1 cellular context compared by ENCODE assay signal in genomic region chr1:23484253-23485001, GRCh38.
TF ChIP-seq lines count a peak whose summit lies in the region.

No MANE protein-coding gene starts in this region.

TF ChIP-seq in K562, 482 proteins besides CTCF, POLR2A, EP300 and RAD21 (continued from another document and continues in another):
- TF ChIP-seq E2F6 (IDR thresholded peaks at IDR 0.05; ENCODE audit: borderline replicate concordance in 1 of 2, extremely low read depth in 1 of 2, insufficient read depth in 1 of 2, insufficient read length in 1 of 2, low read depth in 1 of 2, low read length in 1 of 2, poor library complexity in 1 of 2, severe bottlenecking in 1 of 2) (peak; percentile 10 to 23), ZNF655 (CRISPR knock-in tag; IDR thresholded peaks at IDR 0.05) (no peak), KLF16 (IDR thresholded peaks at IDR 0.05) (no peak), ZNF408 (CRISPR knock-in tag; IDR thresholded peaks at IDR 0.05; ENCODE audit: low read depth) (no peak), ZC3H8 (IDR thresholded peaks at IDR 0.05) (no peak), SMARCB1 (IDR thresholded peaks at IDR 0.05; ENCODE audit: insufficient read length, low read depth) (no peak), IFI16 (CRISPR knock-in tag; IDR thresholded peaks at IDR 0.05) (no peak), POLR3G (IDR thresholded peaks at IDR 0.05; ENCODE audit: extremely low read depth, insufficient read length, insufficient replicate concordance) (no peak), ZNF609 (CRISPR knock-in tag; IDR thresholded peaks at IDR 0.05; ENCODE audit: borderline replicate concordance) (no peak), ASH1L (IDR thresholded peaks at IDR 0.05; ENCODE audit: borderline replicate concordance, low read depth, partially characterized antibody) (no peak), ZNF263 (CRISPR knock-in tag; IDR thresholded peaks at IDR 0.05; ENCODE audit: borderline replicate concordance) (no peak), SREBF1 (IDR thresholded peaks at IDR 0.05; ENCODE audit: borderline replicate concordance, low read depth, low read length) (no peak), RCOR1 (IDR thresholded peaks at IDR 0.05; ENCODE audit: borderline replicate concordance in 1 of 2, low read depth in 2 of 2, low read length in 2 of 2) (peak; percentile 55 to 98), FOSL1 (tag; conservative IDR thresholded peaks at IDR 0.05) (0 out of 2 replicates have a peak, but pooled peaks have one; percentile 25), GABPB2 (CRISPR knock-in tag; conservative IDR thresholded peaks at IDR 0.05) (no peak), ZNF280A (IDR thresholded peaks at IDR 0.05; ENCODE audit: low read depth, partially characterized antibody) (no peak), TEAD4 (IDR thresholded peaks at IDR 0.05; ENCODE audit: low read length) (no peak), TEAD4 (CRISPR knock-in tag; IDR thresholded peaks at IDR 0.05; ENCODE audit: borderline replicate concordance) (no peak), POLR2AphosphoS5 (IDR thresholded peaks at IDR 0.05; ENCODE audit: control insufficient read depth, insufficient read depth, low read depth, low read length) (no peak), ZFP1 (CRISPR knock-in tag; IDR thresholded peaks at IDR 0.05) (no peak), ZNF121 (CRISPR knock-in tag; conservative IDR thresholded peaks at IDR 0.05) (no peak), RNF2 (IDR thresholded peaks at IDR 0.05) (0 out of 2 replicates have a peak, but pooled peaks have one; percentile 24), ARID2 (IDR thresholded peaks at IDR 0.05) (no peak), ZBTB5 (IDR thresholded peaks at IDR 0.05) (no peak), CBFA2T3 (IDR thresholded peaks at IDR 0.05) (no peak), ZKSCAN1 (IDR thresholded peaks at IDR 0.05; ENCODE audit: low read depth, low read length) (no peak), ZNF583 (CRISPR knock-in tag; IDR thresholded peaks at IDR 0.05) (0 out of 2 replicates have a peak, but pooled peaks have one; percentile 55), HDAC6 (IDR thresholded peaks at IDR 0.05; ENCODE audit: low read depth, low read length) (no peak), PHTF2 (CRISPR knock-in tag; IDR thresholded peaks at IDR 0.05) (no peak), CAMTA2 (CRISPR knock-in tag; conservative IDR thresholded peaks at IDR 0.05) (no peak), ZSCAN32 (CRISPR knock-in tag; IDR thresholded peaks at IDR 0.05) (no peak), SREBF2 (CRISPR knock-in tag; IDR thresholded peaks at IDR 0.05) (no peak), FOXP1 (CRISPR knock-in tag; IDR thresholded peaks at IDR 0.05) (no peak), NCOA2 (IDR thresholded peaks at IDR 0.05; ENCODE audit: partially characterized antibody in 2 of 2) (no peak), CREB3 (tag; conservative IDR thresholded peaks at IDR 0.05; ENCODE audit: low read depth) (no peak), NR2C2 (CRISPR knock-in tag; IDR thresholded peaks at IDR 0.05) (no peak), NR2C2 (tag; IDR thresholded peaks at IDR 0.05) (peak; percentile 47), SMARCE1 (IDR thresholded peaks at IDR 0.05) (0 out of 2 replicates have a peak, but pooled peaks have one; percentile 47), ID3 (CRISPR knock-in tag; IDR thresholded peaks at IDR 0.05) (no peak), ID3 (tag; IDR thresholded peaks at IDR 0.05) (0 out of 2 replicates have a peak, but pooled peaks have one; percentile 43), FOXJ2 (tag; IDR thresholded peaks at IDR 0.05) (peak; percentile 69; the same call in 1 of the 2 replicates), JUND (IDR thresholded peaks at IDR 0.05; ENCODE audit: borderline replicate concordance, low read depth, low read length) (peak; percentile 29; the same call in 1 of the 2 replicates), JUND (tag; IDR thresholded peaks at IDR 0.05; ENCODE audit: borderline replicate concordance, low read depth, low read length) (peak; percentile 45; the same call in 1 of the 3 replicates), HDAC3 (IDR thresholded peaks at IDR 0.05; ENCODE audit: borderline replicate concordance, partially characterized antibody) (no peak), PHF8 (IDR thresholded peaks at IDR 0.05; ENCODE audit: borderline replicate concordance, low read length) (no peak; the same call in 1 of the 2 replicates), KLF6 (CRISPR knock-in tag; IDR thresholded peaks at IDR 0.05; ENCODE audit: borderline replicate concordance) (no peak), ZNF224 (CRISPR knock-in tag; IDR thresholded peaks at IDR 0.05) (no peak), MAFF (IDR thresholded peaks at IDR 0.05; ENCODE audit: low read length) (no peak), THRA (IDR thresholded peaks at IDR 0.05) (no peak), SUPT5H (IDR thresholded peaks at IDR 0.05) (peak; percentile 66; the same call in 1 of the 2 replicates), ZNF347 (CRISPR knock-in tag; IDR thresholded peaks at IDR 0.05; ENCODE audit: low read depth) (no peak), ZNF785 (CRISPR knock-in tag; IDR thresholded peaks at IDR 0.05) (no peak), ARID3A (IDR thresholded peaks at IDR 0.05; ENCODE audit: borderline replicate concordance, low read depth, low read length) (no peak), GATAD2A (IDR thresholded peaks at IDR 0.05) (no peak), SRSF9 (IDR thresholded peaks at IDR 0.05; ENCODE audit: borderline replicate concordance, low read depth, low read length) (no peak), MNT (conservative IDR thresholded peaks at IDR 0.05) (peak; percentile 67 to 68; a peak in 3 of 4 replicates)
